In genomic region chr22:40040927-40041326, GRCh38 we compare ENCODE assay signal across 11 cellular contexts. TPM values are rescaled to one million over a fixed set of nuclear protein-coding genes. Genes with fewer than 3 reads are reported as not detected.
DNase-seq lines count a peak whose midpoint lies in the region; ATAC-seq and TF ChIP-seq lines count a peak whose summit lies in the region.
"Had no signal": no experiment of that assay in that cellular context is flagged by ENCODE, and none has a peak within 500 bp of the region (broad histone marks: within the 10 kb centered on the region; RNA-seq: fewer than 3 reads in every experiment).

No MANE protein-coding gene starts in this region.

- H3K4me3 Mint-ChIP-seq in activated T-helper 1 cell treated with anti-CD3 and anti-CD28 coated beads, Interleukin-12 subunit alpha, Interleukin-12 subunit beta, Interleukin-2, Interleukin-4 antibody, amounts not matched to agents 30 ng/mL and 10 ng/mL and 1 ng/mL, durations not matched to agents 14 hours and 24 hours and 36 hours, result no peak overlapping the region

- H3K4me3 ChIP-seq in SJCRH30 (no peak overlapping the region), suprapubic skin (no peak overlapping the region)
- H3K4me3 ChIP-seq: A549 had no signal

- intact Hi-C loops in activated T-helper 1 cell treated with anti-CD3 and anti-CD28 coated beads, Interleukin-12 subunit alpha, Interleukin-12 subunit beta, Interleukin-2, Interleukin-4 antibody, amounts not matched to agents 30 ng/mL and 10 ng/mL and 1 ng/mL, durations not matched to agents 14 hours and 24 hours and 36 hours (cut with micrococcal nuclease), result loop anchor here (10.0 kb wide), 1 partner anchor 594 kb away; the partner anchor contains the start of gene MRTFA

- DNase-seq in DMS53 (lab: John Stamatoyannopoulos, UW) (peak; percentile 31), DMS53 treated with DMSO at 0.1 percent for 48 hours (lab: John Stamatoyannopoulos, UW; ENCODE audit: unreplicated experiment) (no peak), SJCRH30 (peak; percentile 81 to 87), glomerular endothelial cell (ENCODE audit: extremely low read depth, low read depth, low spot score) (peak; percentile 82), suprapubic skin (ENCODE audit: low spot score in 2 of 2) (no peak)
- DNase-seq in activated T-helper 1 cell treated with anti-CD3 and anti-CD28 coated beads, Interleukin-12 subunit alpha, Interleukin-12 subunit beta, Interleukin-2, Interleukin-4 antibody, amounts not matched to agents 30 ng/mL and 10 ng/mL and 1 ng/mL, durations not matched to agents 14 hours and 24 hours and 36 hours (ENCODE audit: low spot score), result no peak
- DNase-seq: activated CD8-positive, alpha-beta memory T cell treated with anti-CD3 and anti-CD28 coated beads for 24 hours; Karpas-422 had no signal

- H3K9me3 Mint-ChIP-seq in activated T-helper 1 cell treated with anti-CD3 and anti-CD28 coated beads, Interleukin-12 subunit alpha, Interleukin-12 subunit beta, Interleukin-2, Interleukin-4 antibody, amounts not matched to agents 30 ng/mL and 10 ng/mL and 1 ng/mL, durations not matched to agents 14 hours and 24 hours and 36 hours, result no peaks in the 10 kb centered on the region

- H3K27ac ChIP-seq in SJCRH30 (no peak overlapping the region), suprapubic skin (peak overlapping the region; percentile 55)
- H3K27ac ChIP-seq: A549 had no signal

- no peak for TF ChIP-seq CTCF in suprapubic skin (IDR thresholded peaks at IDR 0.05)

- peaks cover 12% of the 10 kb centered on the region for H3K4me1 Mint-ChIP-seq in activated T-helper 1 cell treated with anti-CD3 and anti-CD28 coated beads, Interleukin-12 subunit alpha, Interleukin-12 subunit beta, Interleukin-2, Interleukin-4 antibody, amounts not matched to agents 30 ng/mL and 10 ng/mL and 1 ng/mL, durations not matched to agents 14 hours and 24 hours and 36 hours (ENCODE audit: low read depth)

- no peak for TF ChIP-seq POLR2A in suprapubic skin (IDR thresholded peaks at IDR 0.05)

- H3K27me3 ChIP-seq in SJCRH30 (peaks cover 5% of the 10 kb centered on the region; the same call in 1 of the 2 replicates), suprapubic skin (no peaks in the 10 kb centered on the region)

- peaks cover 12% of the 10 kb centered on the region for H3K4me1 ChIP-seq in SJCRH30
- peaks cover 54% of the 10 kb centered on the region for H3K4me1 ChIP-seq in suprapubic skin

- H3K9me3 ChIP-seq in SJCRH30 (replicated peaks) (no peaks in the 10 kb centered on the region), suprapubic skin (no peaks in the 10 kb centered on the region)
- H3K9me3 ChIP-seq: A549 had no signal

- TF ChIP-seq EP300 in suprapubic skin (IDR thresholded peaks at IDR 0.05), result no peak

- no peaks in the 10 kb centered on the region for H3K36me3 ChIP-seq in SJCRH30
- no peaks in the 10 kb centered on the region for H3K36me3 ChIP-seq in suprapubic skin

- ATAC-seq in HG03280 (IDR thresholded peaks at IDR 0.05; ENCODE audit: unreplicated experiment) (no peak), GM18511 (IDR thresholded peaks at IDR 0.05; ENCODE audit: unreplicated experiment) (no peak)
- ATAC-seq: A549 had no signal

- H3K27ac Mint-ChIP-seq in activated T-helper 1 cell treated with anti-CD3 and anti-CD28 coated beads, Interleukin-12 subunit alpha, Interleukin-12 subunit beta, Interleukin-2, Interleukin-4 antibody, amounts not matched to agents 30 ng/mL and 10 ng/mL and 1 ng/mL, durations not matched to agents 14 hours and 24 hours and 36 hours, result no peak overlapping the region

- 20% methylated on average over 4 of the region's 4 CpGs for WGBS in suprapubic skin

- H3K27me3 Mint-ChIP-seq in activated T-helper 1 cell treated with anti-CD3 and anti-CD28 coated beads, Interleukin-12 subunit alpha, Interleukin-12 subunit beta, Interleukin-2, Interleukin-4 antibody, amounts not matched to agents 30 ng/mL and 10 ng/mL and 1 ng/mL, durations not matched to agents 14 hours and 24 hours and 36 hours (ENCODE audit: insufficient read depth), result peaks cover 10% of the 10 kb centered on the region

- no peaks in the 10 kb centered on the region for H3K36me3 Mint-ChIP-seq in activated T-helper 1 cell treated with anti-CD3 and anti-CD28 coated beads, Interleukin-12 subunit alpha, Interleukin-12 subunit beta, Interleukin-2, Interleukin-4 antibody, amounts not matched to agents 30 ng/mL and 10 ng/mL and 1 ng/mL, durations not matched to agents 14 hours and 24 hours and 36 hours (ENCODE audit: low read depth)

RNA-seq across cellular contexts. Expression of gene FAM83F, which starts 46.2 kb away (rescaled TPM):
- not detected in 2 replicates for total RNA-seq in SJCRH30 (2014; rRNA removed; shearing (Covaris generic))
- total RNA-seq in glomerular endothelial cell (0.05 and 0.18 TPM in 2 replicates), suprapubic skin (10 to 100 TPM; 54.5 to 78.1 (median 69.3) TPM)
- total RNA-seq in activated T-helper 1 cell treated with anti-CD3 and anti-CD28 coated beads, Interleukin-12 subunit alpha, Interleukin-12 subunit beta, Interleukin-2, Interleukin-4 antibody, amounts not matched to agents 30 ng/mL and 10 ng/mL and 1 ng/mL, durations not matched to agents 14 hours and 24 hours and 36 hours, result 0.05 and 0.39 TPM in 2 replicates

Comparison
In these comparisons a context has a peak if more than half of its experiments do, and no peak if none do; other contexts are left out.
1. DNase-seq: peak in DMS53 (single experiment), SJCRH30 (2 of 2) and glomerular endothelial cell (single experiment); none in DMS53 treated with DMSO at 0.1 percent for 48 hours (single experiment), suprapubic skin (0 of 2) and activated T-helper 1 cell treated with anti-CD3 and anti-CD28 coated beads, Interleukin-12 subunit alpha, Interleukin-12 subunit beta, Interleukin-2, Interleukin-4 antibody, amounts not matched to agents 30 ng/mL and 10 ng/mL and 1 ng/mL, durations not matched to agents 14 hours and 24 hours and 36 hours (single experiment).
2. RNA of gene FAM83F, which starts 46.2 kb away (total RNA-seq): 54.5 to 78.1 TPM in suprapubic skin; 0.05 to 0.39 TPM in activated T-helper 1 cell treated with anti-CD3 and anti-CD28 coated beads, Interleukin-12 subunit alpha, Interleukin-12 subunit beta, Interleukin-2, Interleukin-4 antibody, amounts not matched to agents 30 ng/mL and 10 ng/mL and 1 ng/mL, durations not matched to agents 14 hours and 24 hours and 36 hours, 0.05 to 0.18 TPM in glomerular endothelial cell and not detected in SJCRH30; every median in the first group is over 10 times any median in the second.